In genomic region chr17:2580156-2580555, GRCh38 we compare ENCODE assay signal across 12 cellular contexts.
"Had no signal": no experiment of that assay in that cellular context is flagged by ENCODE, and none has a peak within 500 bp of the region (broad histone marks: within the 10 kb centered on the region; RNA-seq: fewer than 3 reads in every experiment).

No MANE protein-coding gene starts in this region.

- H3K27me3 ChIP-seq: testis had no signal

- H3K4me1 ChIP-seq: testis, upper lobe of right lung had no signal

- H3K36me3 Mint-ChIP-seq: naive thymus-derived CD4-positive, alpha-beta T cell had no signal

- H3K4me3 Mint-ChIP-seq: activated CD4-positive, alpha-beta memory T cell treated with anti-CD3 and anti-CD28 coated beads, Interleukin-2, amount 10 ng/mL, durations not matched to agents 7 days and 5 days; activated T-helper 1 cell treated with anti-CD3 and anti-CD28 coated beads, Interleukin-12 subunit alpha, Interleukin-12 subunit beta, Interleukin-2, Interleukin-4 antibody, amounts not matched to agents 30 ng/mL and 10 ng/mL and 1 ng/mL, durations not matched to agents 14 hours and 24 hours and 36 hours; naive thymus-derived CD4-positive, alpha-beta T cell had no signal

- H3K36me3 ChIP-seq: upper lobe of right lung had no signal

- H3K4me1 Mint-ChIP-seq: activated CD4-positive, alpha-beta memory T cell treated with anti-CD3 and anti-CD28 coated beads, Interleukin-2, amount 10 ng/mL, durations not matched to agents 7 days and 5 days had no signal

- ATAC-seq: left cardiac atrium; naive thymus-derived CD4-positive, alpha-beta T cell; upper lobe of right lung had no signal

- H3K4me3 ChIP-seq: lung, testis, upper lobe of right lung had no signal

- H3K9me3 Mint-ChIP-seq: activated CD4-positive, alpha-beta memory T cell treated with anti-CD3 and anti-CD28 coated beads, Interleukin-2, amount 10 ng/mL, durations not matched to agents 7 days and 5 days; activated T-helper 1 cell treated with anti-CD3 and anti-CD28 coated beads, Interleukin-12 subunit alpha, Interleukin-12 subunit beta, Interleukin-2, Interleukin-4 antibody, amounts not matched to agents 30 ng/mL and 10 ng/mL and 1 ng/mL, durations not matched to agents 14 hours and 24 hours and 36 hours; naive thymus-derived CD4-positive, alpha-beta T cell had no signal

- H3K27ac Mint-ChIP-seq: activated CD4-positive, alpha-beta memory T cell treated with anti-CD3 and anti-CD28 coated beads, Interleukin-2, amount 10 ng/mL, durations not matched to agents 7 days and 5 days; activated T-helper 1 cell treated with anti-CD3 and anti-CD28 coated beads, Interleukin-12 subunit alpha, Interleukin-12 subunit beta, Interleukin-2, Interleukin-4 antibody, amounts not matched to agents 30 ng/mL and 10 ng/mL and 1 ng/mL, durations not matched to agents 14 hours and 24 hours and 36 hours had no signal

- H3K9me3 ChIP-seq: testis, upper lobe of right lung had no signal

- H3K27ac ChIP-seq: testis, upper lobe of right lung had no signal

- DNase-seq: activated CD4-positive, alpha-beta memory T cell treated with anti-CD3 and anti-CD28 coated beads, Interleukin-2, amount 10 ng/mL, durations not matched to agents 7 days and 5 days; activated naive CD4-positive, alpha-beta T cell treated with Interleukin-2 at 50 U/mL for 16 hours; erythroblast; left cardiac atrium; naive thymus-derived CD4-positive, alpha-beta T cell; stimulated activated CD4-positive, alpha-beta T cell treated with anti-CD3 and anti-CD28 coated beads, Interleukin-12 subunit alpha, Interleukin-12 subunit beta, amount 100 ng/mL, for 4 hours; stimulated activated naive CD4-positive, alpha-beta T cell treated with Interleukin-2 at 50 U/mL for 16 hours; T-helper 9 cell; testis; upper lobe of right lung had no signal
